In the genomic region with DNA sequence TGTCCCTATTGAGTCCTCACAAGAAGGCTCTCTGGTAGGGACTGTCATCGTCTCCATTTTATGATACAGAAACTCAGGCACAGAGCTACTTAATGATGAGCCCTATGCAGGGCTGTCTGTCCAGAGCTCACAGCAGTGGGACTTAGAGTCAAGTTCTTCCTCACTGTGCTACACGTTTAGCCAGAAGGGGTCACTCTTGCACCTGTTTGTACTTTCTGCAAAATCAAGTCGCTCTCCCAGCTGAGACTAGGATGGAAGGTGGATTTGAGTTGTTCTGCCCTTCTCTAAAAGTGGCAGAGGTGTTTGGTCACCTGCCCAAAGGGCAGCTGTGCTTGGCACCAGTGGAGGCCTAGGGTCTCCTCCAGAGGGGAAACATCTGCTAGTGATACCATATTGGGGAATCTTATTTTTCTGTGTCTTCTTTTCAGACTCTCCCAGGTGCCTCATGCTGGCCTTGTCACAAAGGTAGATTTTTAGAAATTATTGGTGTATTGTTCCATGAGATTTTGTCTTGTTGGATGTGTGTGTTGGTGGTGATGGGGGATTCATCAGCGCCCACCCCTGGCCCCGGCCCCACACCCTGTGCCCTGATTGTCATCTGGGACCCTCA, we compare ENCODE assay signal across 8 cellular contexts.
DNase-seq lines count a peak whose midpoint lies in the region; ATAC-seq and TF ChIP-seq lines count a peak whose summit lies in the region.

No MANE protein-coding gene starts in this region.

- ATAC-seq in HG03045 (IDR thresholded peaks at IDR 0.05; ENCODE audit: unreplicated experiment): peak; percentile 41

- peaks cover 4% of the 10 kb centered on the region for H3K4me1 Mint-ChIP-seq in neural crest cell

- intact Hi-C loops in uterus (cut with DNase I; ENCODE audit: low total_unique reads): loop anchor here (5.0 kb wide), 2 partner anchors 143 to 158 kb away; no protein-coding TSS in a partner anchor

- TF ChIP-seq POLR2A in uterus (IDR thresholded peaks at IDR 0.05): no peak

- no peaks in the 10 kb centered on the region for H3K9me3 Mint-ChIP-seq in neural crest cell

- no peak overlapping the region for H3K27ac Mint-ChIP-seq in neural crest cell (ENCODE audit: unreplicated experiment)

- no peaks in the 10 kb centered on the region for H3K36me3 Mint-ChIP-seq in neural crest cell (ENCODE audit: low read depth)

- DNase-seq in DMS 273 treated with DMSO at 0.1 percent for 48 hours (lab: John Stamatoyannopoulos, UW): peak; percentile 22
- DNase-seq in NT2/D1 (ENCODE audit: low read depth, low spot score): peak; percentile 71
- DNase-seq in activated CD8-positive, alpha-beta memory T cell treated with anti-CD3 and anti-CD28 coated beads, Interleukin-2, amount 50 U/mL, for 4 hours: peak; percentile 46
- DNase-seq in fibroblast of mammary gland (ENCODE audit: low read depth): peak; percentile 89
- peak; percentile 75 for DNase-seq in neural crest cell (ENCODE audit: low read depth, low spot score)
- peak in 1 of 2 donors; percentile 55 for DNase-seq in uterus
- DNase-seq in KG1 (lab: John Stamatoyannopoulos, UW): no peak

- H3K9ac ChIP-seq in NT2/D1 (ENCODE audit: insufficient read length, low read depth): no peak overlapping the region

- H3K4me3 ChIP-seq in NT2/D1 (ENCODE audit: insufficient read length, low read depth) (no peak overlapping the region), fibroblast of mammary gland (ENCODE audit: control insufficient read depth, low read depth, low read length) (no peak overlapping the region), uterus (no peak overlapping the region)

- H3K9me3 ChIP-seq in NT2/D1 (ENCODE audit: insufficient read depth, low read length): no peaks in the 10 kb centered on the region
- no peaks in the 10 kb centered on the region for H3K9me3 ChIP-seq in uterus

- H3K27me3 ChIP-seq in NT2/D1 (ENCODE audit: insufficient read depth, insufficient read length) (no peaks in the 10 kb centered on the region), uterus (no peaks in the 10 kb centered on the region)

- H3K36me3 ChIP-seq in NT2/D1 (ENCODE audit: insufficient read depth, insufficient read length, low read length) (peaks cover 11% of the 10 kb centered on the region), uterus (no peaks in the 10 kb centered on the region)

- no peaks in the 10 kb centered on the region for H3K4me1 ChIP-seq in NT2/D1 (ENCODE audit: insufficient read depth, insufficient read length)
- no peaks in the 10 kb centered on the region for H3K4me1 ChIP-seq in uterus

- H3K27ac ChIP-seq in uterus: no peak overlapping the region

- no peaks in the 10 kb centered on the region for H3K27me3 Mint-ChIP-seq in neural crest cell (ENCODE audit: low read depth)

- peak; percentile 87 for TF ChIP-seq CTCF in fibroblast of mammary gland (conservative IDR thresholded peaks at IDR 0.05; ENCODE audit: control insufficient read depth, insufficient read depth, low read depth, low read length)
- TF ChIP-seq CTCF in neural crest cell (conservative IDR thresholded peaks at IDR 0.05): peak; percentile 83
- TF ChIP-seq CTCF in uterus (IDR thresholded peaks at IDR 0.05): peak; percentile 32 to 67 (median 54)

- no peak overlapping the region for H3K4me3 Mint-ChIP-seq in neural crest cell
